8 cellular contexts compared by ENCODE assay signal in genomic region chr18:56639094-56639361, GRCh38. TPM values are rescaled to one million over a fixed set of nuclear protein-coding genes. Genes with fewer than 3 reads are reported as not detected.
DNase-seq lines count a peak whose midpoint lies in the region; TF ChIP-seq lines count a peak whose summit lies in the region.

No MANE protein-coding gene starts in this region.

- H3K4me3 Mint-ChIP-seq in CD14-positive monocyte (peak overlapping the region; percentile 99), HFFc6 (peak overlapping the region; percentile 100)

- H3K36me3 Mint-ChIP-seq in CD14-positive monocyte: peaks cover 12 to 14% of the 10 kb centered on the region in 2 donors
- H3K36me3 Mint-ChIP-seq in HFFc6 (ENCODE audit: low read depth): peaks cover 44% of the 10 kb centered on the region

- H3K36me3 ChIP-seq in WERI-Rb-1 (peaks cover 29% of the 10 kb centered on the region), iPS-18a (ENCODE audit: control insufficient read depth, low read depth, low read length) (peaks cover 7% of the 10 kb centered on the region)

- H3K27ac ChIP-seq in WERI-Rb-1: peak overlapping the region; percentile 85
- peak overlapping the region; percentile 83 for H3K27ac ChIP-seq in iPS-18a (ENCODE audit: low read length)
- H3K27ac ChIP-seq in substantia nigra (ENCODE audit: low read depth, low read length, poor library complexity, severe bottlenecking): peak overlapping the region; percentile 81

- intact Hi-C loops in CD14-positive monocyte (cut with micrococcal nuclease): loop anchor here in 1 of 2 donors (10.0 kb wide), 2 partner anchors 384 to 986 kb away; partner anchors contain the start of gene NARS1

- TF ChIP-seq CTCF in CD14-positive monocyte (IDR thresholded peaks at IDR 0.05) (no peak), HFFc6 (IDR thresholded peaks at IDR 0.05) (no peak), WERI-Rb-1 (IDR thresholded peaks at IDR 0.05; ENCODE audit: low read depth, low read length) (no peak)

- H3K27me3 ChIP-seq in WERI-Rb-1 (ENCODE audit: insufficient read depth, low read depth, severe bottlenecking) (no peaks in the 10 kb centered on the region), iPS-18a (ENCODE audit: control insufficient read depth, insufficient read depth, low read length) (no peaks in the 10 kb centered on the region)

- peak overlapping the region; percentile 61 for H3K9ac ChIP-seq in iPS-18a (ENCODE audit: low read length)

- no peaks in the 10 kb centered on the region for H3K27me3 Mint-ChIP-seq in CD14-positive monocyte (ENCODE audit: low read depth in 3 of 3)
- peaks cover 4% of the 10 kb centered on the region for H3K27me3 Mint-ChIP-seq in HFFc6 (ENCODE audit: insufficient read depth)

- DNase-seq in CD14-positive monocyte (ENCODE audit: low spot score) (no peak), HFFc6 (no peak), WERI-Rb-1 (no peak), substantia nigra (lab: John Stamatoyannopoulos, UW) (peak in 3 of 49 donors; percentile 13 to 15 (median 13)), GOT3 (lab: John Stamatoyannopoulos, UW) (no peak), NCI-H2029 treated with DMSO at 0.1 percent for 48 hours (lab: John Stamatoyannopoulos, UW) (no peak)
- no peak for DNase-seq in stimulated activated naive CD4-positive, alpha-beta T cell treated with Interleukin-2 at 50 U/mL for 16 hours (lab: John Stamatoyannopoulos, UW)

- H3K4me1 ChIP-seq in iPS-18a (ENCODE audit: control insufficient read depth, low read depth, low read length): peaks cover 14% of the 10 kb centered on the region

- peak overlapping the region; percentile 97 to 100 (median 100) for H3K27ac Mint-ChIP-seq in CD14-positive monocyte
- peak overlapping the region; percentile 99 for H3K27ac Mint-ChIP-seq in HFFc6

- H3K4me3 ChIP-seq in WERI-Rb-1 (ENCODE audit: low read depth, low read length): peak overlapping the region; percentile 51
- peak overlapping the region; percentile 76 for H3K4me3 ChIP-seq in iPS-18a (ENCODE audit: low read length)

- H3K9me3 Mint-ChIP-seq in CD14-positive monocyte (peaks cover 0 to 6% (median 5%) of the 10 kb centered on the region in 7 donors), HFFc6 (peaks cover 11% of the 10 kb centered on the region)

- no peaks in the 10 kb centered on the region for H3K9me3 ChIP-seq in WERI-Rb-1 (ENCODE audit: severe bottlenecking)
- no peaks in the 10 kb centered on the region for H3K9me3 ChIP-seq in iPS-18a (ENCODE audit: control insufficient read depth, low read depth, low read length)

- peaks cover 38% of the 10 kb centered on the region for H3K4me1 Mint-ChIP-seq in CD14-positive monocyte
- H3K4me1 Mint-ChIP-seq in HFFc6 (ENCODE audit: low read depth): peaks cover 60% of the 10 kb centered on the region

RNA-seq across cellular contexts. Expression of gene TXNL1, which starts 0.6 kb away (rescaled TPM):
- 10 to 100 TPM; 77.8 to 80.4 TPM for polyA plus RNA-seq in CD14-positive monocyte
- total RNA-seq in HFFc6 (2021; fragmentation: NEBNext Ultra II Directional; extraction: Animal tissue kit (Norgen Biotek cat#: 25700)): 10 to 100 TPM; 73.5 to 85.5 (median 80.8) TPM

RNA-seq across cellular contexts. Expression of gene WDR7, which starts 12.1 kb away (rescaled TPM):
- 10 to 100 TPM in 1 of 2 donors, 1 to 10 TPM in 1; 9.5 to 23.6 TPM for polyA plus RNA-seq in CD14-positive monocyte
- 10 to 100 TPM; 14.0 to 19.7 (median 16.6) TPM for total RNA-seq in HFFc6 (2021; fragmentation: NEBNext Ultra II Directional; extraction: Animal tissue kit (Norgen Biotek cat#: 25700))
